Comparison of ENCODE assay signal across 31 cellular contexts in genomic region chr13:24888291-24888931, GRCh38.
A peak's percentile ranks its signal among the peaks of the same experiment; 100 is the strongest.
DNase-seq lines count a peak whose midpoint lies in the region; ATAC-seq, FAIRE-seq and TF ChIP-seq lines count a peak whose summit lies in the region.
"Had no signal": no experiment of that assay in that cellular context is flagged by ENCODE, and none has a peak within 500 bp of the region (broad histone marks: within the 10 kb centered on the region; RNA-seq: fewer than 3 reads in every experiment).

No MANE protein-coding gene starts in this region.

- POLR2A ChIA-PET in GM12878 (lab: Charles Lee) = interaction anchor here (1.2 to 1.9 kb wide), 2 partner anchors 16 to 28 kb away, joined by 3 to 4 read pairs; no protein-coding TSS in a partner anchor

- no peaks in the 10 kb centered on the region for H3K79me2 ChIP-seq in GM12878 (ENCODE audit: control insufficient read depth, insufficient read depth, low read length)

- no peak for TF ChIP-seq RAD21 in GM12878 (IDR thresholded peaks at IDR 0.05; ENCODE audit: insufficient read depth, low read depth, low read length)

- WGBS in GM12878 (ENCODE audit: insufficient coverage, insufficient replicate concordance, low lambda C conversion rate, missing lambda C conversion rate) = 23% methylated on average over 3 of the region's 3 CpGs

- H3K9ac ChIP-seq in GM12878 (ENCODE audit: control insufficient read depth, insufficient read depth, low read length) = no peak overlapping the region
- H3K9ac ChIP-seq: BLaER1 treated with 17β-estradiol and CSF1 and Interleukin-3, amounts not matched to agents 10 nM and 100 nM; SK-N-SH had no signal

- DNase-seq in GM10266 (ENCODE audit: extremely low spot score) = peak; percentile 43
- DNase-seq in GM12878 (ENCODE audit: low read depth, low spot score) = peak; percentile 45
- DNase-seq in stimulated activated CD4-positive, alpha-beta T cell treated with anti-CD3 and anti-CD28 coated beads, Interleukin-4, amount 100 ng/mL, for 1 hour = no peak
- no peak for DNase-seq in central memory CD4-positive, alpha-beta T cell
- no peak for DNase-seq in NCI-H128 (lab: John Stamatoyannopoulos, UW; ENCODE audit: unreplicated experiment)
- DNase-seq: activated CD4-positive, alpha-beta T cell treated with anti-CD3 and anti-CD28 coated beads, Interleukin-2, amount 50 U/mL, for 48 hours; activated CD8-positive, alpha-beta memory T cell treated with anti-CD3 and anti-CD28 coated beads, Interleukin-2, amount 50 U/mL, for 48 hours; aorta; cortex of kidney; endodermal cell; esophagus squamous epithelium; gastrocnemius medialis; hypothalamus; left ventricle myocardium inferior; midbrain; natural killer cell; NCI-H1048; NCI-H1930; NCI-H69; retina; SK-N-SH; stimulated activated naive CD4-positive, alpha-beta T cell; uterus had no signal

- H3K4me2 ChIP-seq in GM12878 (ENCODE audit: control insufficient read depth, insufficient read depth) = no peak overlapping the region
- H3K4me2 ChIP-seq: SK-N-SH, smooth muscle cell had no signal

- H3K4me1 ChIP-seq in GM12878 (ENCODE audit: control insufficient read depth, insufficient read depth, low read length) = peaks cover 10% of the 10 kb centered on the region
- H3K4me1 ChIP-seq: esophagus squamous epithelium, gastrocnemius medialis, left ventricle myocardium inferior, uterus had no signal

- H3K9me3 ChIP-seq in GM12878 (replicated peaks; ENCODE audit: control insufficient read depth, insufficient read depth, low read length) = no peaks in the 10 kb centered on the region
- H3K9me3 ChIP-seq: BLaER1 treated with 17β-estradiol and CSF1 and Interleukin-3, amounts not matched to agents 10 nM and 100 nM; esophagus squamous epithelium; gastrocnemius medialis; left ventricle myocardium inferior; SK-N-SH; thoracic aorta; uterus had no signal

- RAD21 ChIA-PET in GM12878 (lab: Charles Lee; ENCODE audit: unreplicated experiment) = interaction anchor here (1.6 kb wide), 1 partner anchor 23 kb away, joined by 5 read pairs; no protein-coding TSS in a partner anchor

- CTCF ChIA-PET in GM12878 (lab: Yijun Ruan, JAX) = interaction anchor here (1.6 kb wide), 1 partner anchor 11 kb away, joined by 4 read pairs; no protein-coding TSS in a partner anchor

- peaks cover 14 to 30% of the 10 kb centered on the region in 2 experiments for H3K36me3 ChIP-seq in GM12878 (ENCODE audit: control insufficient read depth in 2 of 2, insufficient read depth in 2 of 2, low read length in 1 of 2)
- H3K36me3 ChIP-seq: cardiac muscle cell, gastrocnemius medialis, uterus had no signal

- H3K27ac ChIP-seq in GM12878 (ENCODE audit: control insufficient read depth, insufficient read depth) = peak overlapping the region; percentile 20; the same call in 1 of the 2 replicates
- H3K27ac ChIP-seq: BLaER1 treated with 17β-estradiol and CSF1 and Interleukin-3, amounts not matched to agents 10 nM and 100 nM; cardiac muscle cell; esophagus squamous epithelium; gastrocnemius medialis; left ventricle myocardium inferior; RWPE1; thoracic aorta; uterus had no signal

- TF ChIP-seq POLR2A in GM12878 (IDR thresholded peaks at IDR 0.05; ENCODE audit: low read depth, low read length) = no peak

- H2AFZ ChIP-seq in GM12878 (ENCODE audit: control insufficient read depth, low read depth, low read length) = no peak overlapping the region; the same call in 1 of the 2 replicates

- no peak for TF ChIP-seq CTCF in GM10266 (IDR thresholded peaks at IDR 0.05; ENCODE audit: control insufficient read depth, insufficient read depth, low read depth, missing control alignments)
- TF ChIP-seq CTCF in GM12878 (IDR thresholded peaks at IDR 0.05 in 2 of 3, conservative IDR thresholded peaks at IDR 0.05 in 1 of 3; ENCODE audit: control insufficient read depth in 2 of 3, extremely low read depth in 1 of 3, insufficient read depth in 1 of 3, low read depth in 3 of 3, low read length in 3 of 3) = no peak

- FAIRE-seq in GM12878 (lab: Jason Lieb, UNC) = peak; percentile 69

- intact Hi-C loops in GM12878 (cut with micrococcal nuclease; ENCODE audit: unreplicated experiment) = loop anchor here (5.0 kb wide), 1 partner anchor 34 kb away; a partner anchor contains a TSS

- no peaks in the 10 kb centered on the region for H3K27me3 ChIP-seq in GM12878 (replicated peaks in 1 of 2; ENCODE audit: control insufficient read depth in 2 of 2, insufficient read depth in 2 of 2, low read length in 1 of 2)
- H3K27me3 ChIP-seq: BLaER1 treated with 17β-estradiol and CSF1 and Interleukin-3, amounts not matched to agents 10 nM and 100 nM; cardiac muscle cell; esophagus squamous epithelium; gastrocnemius medialis; uterus had no signal

- H4K20me1 ChIP-seq in GM12878 (ENCODE audit: control insufficient read depth, insufficient read depth) = no peaks in the 10 kb centered on the region
- H4K20me1 ChIP-seq: BLaER1 treated with 17β-estradiol and CSF1 and Interleukin-3, amounts not matched to agents 10 nM and 100 nM had no signal

- no TSS peak for BruUV-seq in GM12878 (replicated peaks; lab: Mats Ljungman, UMichigan)

- SMC1A ChIA-PET in GM12878 (lab: Charles Lee; ENCODE audit: uncharacterized antibody, unreplicated experiment) = interaction anchor here (1.0 to 1.5 kb wide), 3 partner anchors 16 to 30 kb away, joined by 3 to 4 read pairs (median 4); no protein-coding TSS in a partner anchor

- TF ChIP-seq EP300 in GM12878 (IDR thresholded peaks at IDR 0.05; ENCODE audit: borderline replicate concordance in 1 of 2, control insufficient read depth in 1 of 2, low read depth in 2 of 2, low read length in 2 of 2) = no peak

- H3K4me3 ChIP-seq in GM12878 = no peak overlapping the region
- H3K4me3 ChIP-seq: BLaER1 treated with 17β-estradiol and CSF1 and Interleukin-3, amounts not matched to agents 10 nM and 100 nM; cardiac muscle cell; esophagus squamous epithelium; gastrocnemius medialis; left ventricle myocardium inferior; smooth muscle cell; thoracic aorta; uterus had no signal

- ATAC-seq in GM18907 (IDR thresholded peaks at IDR 0.05; ENCODE audit: unreplicated experiment) (peak; percentile 63), HG03432 (IDR thresholded peaks at IDR 0.05; ENCODE audit: unreplicated experiment) (peak; percentile 67), GM12878 (peak; percentile 88), GM18502 (IDR thresholded peaks at IDR 0.05; ENCODE audit: poor library complexity, unreplicated experiment) (no peak)
- ATAC-seq: gastrocnemius medialis, natural killer cell had no signal

- in situ Hi-C loops in GM12878 (cut with MboI) = no loop called here

TF ChIP-seq in GM12878, 131 proteins besides CTCF, POLR2A, EP300 and RAD21 (continues in another document):
- TF ChIP-seq SIX5 (IDR thresholded peaks at IDR 0.05; ENCODE audit: low read depth, low read length, severe bottlenecking) (no peak), SREBF1 (IDR thresholded peaks at IDR 0.05; ENCODE audit: low read length) (no peak), RUNX3 (IDR thresholded peaks at IDR 0.05; ENCODE audit: low read length) (peak; percentile 38; the same call in 1 of the 2 replicates), JUNB (IDR thresholded peaks at IDR 0.05) (peak; percentile 35; the same call in 1 of the 2 replicates), SPI1 (IDR thresholded peaks at IDR 0.05; ENCODE audit: borderline replicate concordance, insufficient read depth, low read depth, low read length) (peak; percentile 29; the same call in 1 of the 2 replicates), YY1 (IDR thresholded peaks at IDR 0.05; ENCODE audit: low read depth, low read length) (peak; percentile 74; the same call in 1 of the 2 replicates)
- TF ChIP-seq, protein P1, sequence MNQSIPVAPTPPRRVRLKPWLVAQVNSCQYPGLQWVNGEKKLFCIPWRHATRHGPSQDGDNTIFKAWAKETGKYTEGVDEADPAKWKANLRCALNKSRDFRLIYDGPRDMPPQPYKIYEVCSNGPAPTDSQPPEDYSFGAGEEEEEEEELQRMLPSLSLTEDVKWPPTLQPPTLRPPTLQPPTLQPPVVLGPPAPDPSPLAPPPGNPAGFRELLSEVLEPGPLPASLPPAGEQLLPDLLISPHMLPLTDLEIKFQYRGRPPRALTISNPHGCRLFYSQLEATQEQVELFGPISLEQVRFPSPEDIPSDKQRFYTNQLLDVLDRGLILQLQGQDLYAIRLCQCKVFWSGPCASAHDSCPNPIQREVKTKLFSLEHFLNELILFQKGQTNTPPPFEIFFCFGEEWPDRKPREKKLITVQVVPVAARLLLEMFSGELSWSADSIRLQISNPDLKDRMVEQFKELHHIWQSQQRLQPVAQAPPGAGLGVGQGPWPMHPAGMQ (IDR thresholded peaks at IDR 0.05; ENCODE audit: borderline replicate concordance) = no peak
- TF ChIP-seq, protein P2, sequence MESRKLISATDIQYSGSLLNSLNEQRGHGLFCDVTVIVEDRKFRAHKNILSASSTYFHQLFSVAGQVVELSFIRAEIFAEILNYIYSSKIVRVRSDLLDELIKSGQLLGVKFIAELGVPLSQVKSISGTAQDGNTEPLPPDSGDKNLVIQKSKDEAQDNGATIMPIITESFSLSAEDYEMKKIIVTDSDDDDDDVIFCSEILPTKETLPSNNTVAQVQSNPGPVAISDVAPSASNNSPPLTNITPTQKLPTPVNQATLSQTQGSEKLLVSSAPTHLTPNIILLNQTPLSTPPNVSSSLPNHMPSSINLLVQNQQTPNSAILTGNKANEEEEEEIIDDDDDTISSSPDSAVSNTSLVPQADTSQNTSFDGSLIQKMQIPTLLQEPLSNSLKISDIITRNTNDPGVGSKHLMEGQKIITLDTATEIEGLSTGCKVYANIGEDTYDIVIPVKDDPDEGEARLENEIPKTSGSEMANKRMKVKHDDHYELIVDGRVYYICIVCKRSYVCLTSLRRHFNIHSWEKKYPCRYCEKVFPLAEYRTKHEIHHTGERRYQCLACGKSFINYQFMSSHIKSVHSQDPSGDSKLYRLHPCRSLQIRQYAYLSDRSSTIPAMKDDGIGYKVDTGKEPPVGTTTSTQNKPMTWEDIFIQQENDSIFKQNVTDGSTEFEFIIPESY (IDR thresholded peaks at IDR 0.05) = no peak

Comparison
In these comparisons a context has a peak if more than half of its experiments do, and no peak if none do; other contexts are left out.
1. DNase-seq: peak in GM10266 (single experiment) and GM12878 (single experiment); none in stimulated activated CD4-positive, alpha-beta T cell treated with anti-CD3 and anti-CD28 coated beads, Interleukin-4, amount 100 ng/mL, for 1 hour (single experiment), central memory CD4-positive, alpha-beta T cell (single experiment) and NCI-H128 (single experiment).